ENCODE assay signal across 19 cellular contexts in genomic region chr11:113684558-113684957, GRCh38. TPM values are rescaled to one million over a fixed set of nuclear protein-coding genes. Genes with fewer than 3 reads are reported as not detected.
"Had no signal": no experiment of that assay in that cellular context is flagged by ENCODE, and none has a peak within 500 bp of the region (broad histone marks: within the 10 kb centered on the region; RNA-seq: fewer than 3 reads in every experiment).

No MANE protein-coding gene starts in this region.

- DNase-seq: effector memory CD8-positive, alpha-beta T cell; foreskin fibroblast; glutamatergic neuron; left lung; mucosa of descending colon; naive thymus-derived CD8-positive, alpha-beta T cell; nucleus accumbens; ovary; small intestine; stimulated activated CD4-positive, alpha-beta T cell treated with anti-CD3 and anti-CD28 coated beads, Interleukin-12 subunit alpha, Interleukin-12 subunit beta, amount 100 ng/mL, for 4 hours; stimulated activated naive CD4-positive, alpha-beta T cell; stomach; substantia nigra; transverse colon had no signal

- H3K4me3 ChIP-seq: gastroesophageal sphincter, left lung, mucosa of descending colon, ovary, right atrium auricular region, stomach, thoracic aorta, transverse colon had no signal

- H3K27ac Mint-ChIP-seq: effector memory CD8-positive, alpha-beta T cell; naive thymus-derived CD8-positive, alpha-beta T cell had no signal

- H3K9me3 Mint-ChIP-seq: central memory CD8-positive, alpha-beta T cell; effector memory CD8-positive, alpha-beta T cell; naive thymus-derived CD8-positive, alpha-beta T cell; neural crest cell had no signal

- H3K4me1 ChIP-seq: left lung, right atrium auricular region had no signal

- H3K36me3 ChIP-seq: gastroesophageal sphincter, left lung, ovary, right atrium auricular region, stomach, thoracic aorta, transverse colon had no signal

- H3K4me3 Mint-ChIP-seq: central memory CD8-positive, alpha-beta T cell; effector memory CD8-positive, alpha-beta T cell; naive thymus-derived CD8-positive, alpha-beta T cell; neural crest cell had no signal

- H3K36me3 Mint-ChIP-seq: naive thymus-derived CD8-positive, alpha-beta T cell had no signal

- H3K4me1 Mint-ChIP-seq: central memory CD8-positive, alpha-beta T cell had no signal

- H3K27ac ChIP-seq: gastroesophageal sphincter, left lung, ovary, right atrium auricular region, stomach, thoracic aorta, transverse colon had no signal

- H3K27me3 ChIP-seq: gastroesophageal sphincter, left lung, ovary, right atrium auricular region, stomach, transverse colon had no signal

- H3K9me3 ChIP-seq: gastroesophageal sphincter, left lung, mucosa of descending colon, ovary, right atrium auricular region, stomach, thoracic aorta, transverse colon had no signal

RNA-seq across cellular contexts. Expression of gene TMPRSS5, which starts 21.6 kb away (rescaled TPM):
- polyA plus RNA-seq: naive thymus-derived CD8-positive, alpha-beta T cell had no signal
